1 cellular context compared by ENCODE assay signal in genomic region chr12:31629756-31630732, GRCh38.
TF ChIP-seq lines count a peak whose summit lies in the region.

No MANE protein-coding gene starts in this region.

TF ChIP-seq in IMR-90, 13 proteins besides CTCF, POLR2A, EP300 and RAD21 (continued from another document):
- TF ChIP-seq ELK1 (IDR thresholded peaks at IDR 0.05; ENCODE audit: borderline replicate concordance, low read depth, low read length) (no peak), MAFK (IDR thresholded peaks at IDR 0.05; ENCODE audit: low read depth, low read length) (no peak), MXI1 (IDR thresholded peaks at IDR 0.05; ENCODE audit: borderline replicate concordance, low read depth, low read length) (no peak)
